In the genomic region with DNA sequence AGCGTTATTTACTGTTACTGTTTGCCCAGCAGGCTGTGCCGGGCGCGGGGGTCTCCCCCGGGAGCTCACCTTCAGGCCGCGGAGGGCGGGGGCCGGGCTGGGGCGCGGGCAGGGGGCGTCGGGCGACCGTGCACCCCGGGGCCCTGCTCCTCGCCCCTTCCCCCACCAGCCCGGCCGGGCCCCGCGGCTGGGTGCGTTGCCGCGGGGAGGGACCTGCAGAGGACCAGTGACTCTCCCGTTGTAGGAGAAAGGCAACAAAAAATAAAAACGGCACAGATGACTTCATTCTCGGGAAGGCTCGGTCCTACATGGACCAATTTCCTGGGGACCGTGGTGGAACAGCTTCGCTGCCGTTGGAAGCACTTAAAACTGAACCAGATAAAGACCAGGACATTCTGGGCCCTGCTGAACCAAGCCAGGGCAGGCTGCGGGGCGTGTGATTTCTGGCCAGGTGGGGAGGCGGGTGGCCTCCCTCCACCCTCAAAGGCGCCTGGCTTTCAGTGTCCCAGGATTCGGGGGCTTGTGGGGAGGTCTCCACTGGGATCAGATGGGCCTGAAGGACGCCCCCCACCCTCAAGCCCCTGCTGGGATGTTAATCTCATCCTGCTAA, we compare ENCODE assay signal across 8 cellular contexts. TPM values are rescaled to one million over a fixed set of nuclear protein-coding genes. Genes with fewer than 3 reads are reported as not detected.
A peak's percentile ranks its signal among the peaks of the same experiment; 100 is the strongest.
DNase-seq lines count a peak whose midpoint lies in the region; ATAC-seq and TF ChIP-seq lines count a peak whose summit lies in the region.

No MANE protein-coding gene starts in this region.

- CTCF ChIA-PET in HEK293T (lab: Yijun Ruan, JAX): interaction anchor here (0.7 kb wide), 1 partner anchor 8 kb away, joined by 3 read pairs; no protein-coding TSS in a partner anchor

- peaks cover 1% of the 10 kb centered on the region; the same call in 1 of the 2 replicates for H3K4me1 ChIP-seq in iPS DF 6.9 (ENCODE audit: control insufficient read depth, insufficient read depth, low read length)

- TF ChIP-seq CTCF in omental fat pad (IDR thresholded peaks at IDR 0.05): no peak

- H3K9me3 ChIP-seq in iPS DF 6.9 (ENCODE audit: control insufficient read depth, insufficient read depth, low read length): no peaks in the 10 kb centered on the region

- peak; percentile 42 for DNase-seq in HEK293T (ENCODE audit: extremely low spot score)
- DNase-seq in iPS DF 6.9 (ENCODE audit: low read depth, low spot score): no peak
- no peak for DNase-seq in stimulated activated naive CD8-positive, alpha-beta T cell treated with anti-CD3 and anti-CD28 coated beads, Interleukin-15, amount 100 ng/mL, for 72 hours
- DNase-seq in stimulated activated naive CD4-positive, alpha-beta T cell treated with Interleukin-2 at 50 U/mL for 16 hours (lab: John Stamatoyannopoulos, UW): no peak
- no peak for DNase-seq in medulla oblongata (ENCODE audit: extremely low spot score)
- no peak for DNase-seq in omental fat pad (ENCODE audit: low spot score)

- POLR2A ChIA-PET in HEK293T (lab: Yijun Ruan, JAX): interaction anchor here (0.9 to 1.4 kb wide), 3 partner anchors 8 to 127 kb away, joined by 3 read pairs; no protein-coding TSS in a partner anchor

- H3K27ac ChIP-seq in adipose tissue (ENCODE audit: low read depth, low read length) (peak overlapping the region; percentile 65), iPS DF 6.9 (ENCODE audit: low read length) (no peak overlapping the region)

- no peaks in the 10 kb centered on the region; the same call in 1 of the 2 replicates for H3K27me3 ChIP-seq in iPS DF 6.9 (ENCODE audit: control insufficient read depth, insufficient read depth, low read length)

- H3K4me3 Mint-ChIP-seq in stimulated activated naive CD8-positive, alpha-beta T cell treated with anti-CD3 and anti-CD28 coated beads, Interleukin-15, amount 100 ng/mL, for 72 hours: peak overlapping the region in 1 of 2 donors; percentile 61

- no peaks in the 10 kb centered on the region for H3K9me3 Mint-ChIP-seq in stimulated activated naive CD8-positive, alpha-beta T cell treated with anti-CD3 and anti-CD28 coated beads, Interleukin-15, amount 100 ng/mL, for 72 hours

- peaks cover 7% of the 10 kb centered on the region for H3K4me1 Mint-ChIP-seq in stimulated activated naive CD8-positive, alpha-beta T cell treated with anti-CD3 and anti-CD28 coated beads, Interleukin-15, amount 100 ng/mL, for 72 hours

- H3K36me3 ChIP-seq in iPS DF 6.9 (ENCODE audit: control insufficient read depth, insufficient read depth, low read length): no peaks in the 10 kb centered on the region

- no peak overlapping the region for H3K27ac Mint-ChIP-seq in stimulated activated naive CD8-positive, alpha-beta T cell treated with anti-CD3 and anti-CD28 coated beads, Interleukin-15, amount 100 ng/mL, for 72 hours

- peaks cover 41% of the 10 kb centered on the region for H3K27me3 Mint-ChIP-seq in stimulated activated naive CD8-positive, alpha-beta T cell treated with anti-CD3 and anti-CD28 coated beads, Interleukin-15, amount 100 ng/mL, for 72 hours

- ATAC-seq in stimulated activated naive CD8-positive, alpha-beta T cell treated with anti-CD3 and anti-CD28 coated beads, Interleukin-15, amount 100 ng/mL, for 72 hours: peak; percentile 13
- ATAC-seq in HG02981 (IDR thresholded peaks at IDR 0.05; ENCODE audit: unreplicated experiment): no peak
- no peak for ATAC-seq in omental fat pad (ENCODE audit: low FRiP score)

- 18 to 21% (median 18%) methylated on average over 36 to 37 of the region's 37 CpGs for WGBS in adipose tissue, 3 donors
- no CpG with 5 or more reads among the region's 37 CpGs for WGBS in iPS DF 6.9 (ENCODE audit: insufficient coverage, insufficient read length)

- peak overlapping the region; percentile 9; the same call in 1 of the 2 replicates for H3K4me3 ChIP-seq in iPS DF 6.9 (ENCODE audit: low read length)

TF ChIP-seq in HEK293T, 16 proteins besides CTCF, POLR2A, EP300 and RAD21:
- no peak for TF ChIP-seq NFRKB (IDR thresholded peaks at IDR 0.05)
- TF ChIP-seq ELF4 (IDR thresholded peaks at IDR 0.05): no peak
- TF ChIP-seq BHLHE40 (IDR thresholded peaks at IDR 0.05; ENCODE audit: borderline replicate concordance): no peak
- no peak for TF ChIP-seq LEF1 (IDR thresholded peaks at IDR 0.05; ENCODE audit: borderline replicate concordance)
- TF ChIP-seq FOXA1 (IDR thresholded peaks at IDR 0.05): no peak
- TF ChIP-seq SP1 (IDR thresholded peaks at IDR 0.05): no peak
- TF ChIP-seq, protein P1, sequence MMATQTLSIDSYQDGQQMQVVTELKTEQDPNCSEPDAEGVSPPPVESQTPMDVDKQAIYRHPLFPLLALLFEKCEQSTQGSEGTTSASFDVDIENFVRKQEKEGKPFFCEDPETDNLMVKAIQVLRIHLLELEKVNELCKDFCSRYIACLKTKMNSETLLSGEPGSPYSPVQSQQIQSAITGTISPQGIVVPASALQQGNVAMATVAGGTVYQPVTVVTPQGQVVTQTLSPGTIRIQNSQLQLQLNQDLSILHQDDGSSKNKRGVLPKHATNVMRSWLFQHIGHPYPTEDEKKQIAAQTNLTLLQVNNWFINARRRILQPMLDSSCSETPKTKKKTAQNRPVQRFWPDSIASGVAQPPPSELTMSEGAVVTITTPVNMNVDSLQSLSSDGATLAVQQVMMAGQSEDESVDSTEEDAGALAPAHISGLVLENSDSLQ (IDR thresholded peaks at IDR 0.05): no peak
- no peak for TF ChIP-seq TARDBP (IDR thresholded peaks at IDR 0.05)
- TF ChIP-seq ZNF384 (IDR thresholded peaks at IDR 0.05): no peak
- no peak for TF ChIP-seq FOXM1 (IDR thresholded peaks at IDR 0.05; ENCODE audit: borderline replicate concordance)
- no peak for TF ChIP-seq FOXK2 (IDR thresholded peaks at IDR 0.05)
- no peak for TF ChIP-seq ARNT (IDR thresholded peaks at IDR 0.05)

RNA-seq across cellular contexts. Expression of a gene that starts 57.3 kb away (rescaled TPM):
- not detected for polyA plus RNA-seq in adipose tissue
- total RNA-seq in omental fat pad: not detected
